1 cellular context compared by ENCODE assay signal in genomic region chr5:62403411-62404250, GRCh38.
A peak's percentile ranks its signal among the peaks of the same experiment; 100 is the strongest.
TF ChIP-seq lines count a peak whose summit lies in the region.

DIMT1 (minus strand) TSS chr5:62403905; CDS start chr5:62403772, 133 bp downstream.

TF ChIP-seq in HepG2, 621 proteins besides CTCF, POLR2A, EP300 and RAD21 (continued from another document and continues in another):
- TF ChIP-seq, protein P1, sequence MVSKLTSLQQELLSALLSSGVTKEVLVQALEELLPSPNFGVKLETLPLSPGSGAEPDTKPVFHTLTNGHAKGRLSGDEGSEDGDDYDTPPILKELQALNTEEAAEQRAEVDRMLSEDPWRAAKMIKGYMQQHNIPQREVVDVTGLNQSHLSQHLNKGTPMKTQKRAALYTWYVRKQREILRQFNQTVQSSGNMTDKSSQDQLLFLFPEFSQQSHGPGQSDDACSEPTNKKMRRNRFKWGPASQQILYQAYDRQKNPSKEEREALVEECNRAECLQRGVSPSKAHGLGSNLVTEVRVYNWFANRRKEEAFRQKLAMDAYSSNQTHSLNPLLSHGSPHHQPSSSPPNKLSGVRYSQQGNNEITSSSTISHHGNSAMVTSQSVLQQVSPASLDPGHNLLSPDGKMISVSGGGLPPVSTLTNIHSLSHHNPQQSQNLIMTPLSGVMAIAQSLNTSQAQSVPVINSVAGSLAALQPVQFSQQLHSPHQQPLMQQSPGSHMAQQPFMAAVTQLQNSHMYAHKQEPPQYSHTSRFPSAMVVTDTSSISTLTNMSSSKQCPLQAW (CRISPR knock-in tag; IDR thresholded peaks at IDR 0.05): peak; percentile 82; the same call in 1 of the 2 replicates
- TF ChIP-seq SALL2 (CRISPR knock-in tag; IDR thresholded peaks at IDR 0.05) (peak; percentile 87; the same call in 1 of the 2 replicates), MED13 (CRISPR knock-in tag; IDR thresholded peaks at IDR 0.05) (peak; percentile 52; the same call in 1 of the 2 replicates), YEATS2 (CRISPR knock-in tag; IDR thresholded peaks at IDR 0.05; ENCODE audit: borderline replicate concordance) (peak; percentile 72; the same call in 1 of the 2 replicates), TP53 (CRISPR knock-in tag; conservative IDR thresholded peaks at IDR 0.05) (no peak), EHMT2 (IDR thresholded peaks at IDR 0.05; ENCODE audit: borderline replicate concordance, low read depth, low read length) (no peak), ATF1 (CRISPR knock-in tag; IDR thresholded peaks at IDR 0.05) (peak; percentile 11; the same call in 1 of the 2 replicates), RFX3 (CRISPR knock-in tag; IDR thresholded peaks at IDR 0.05) (0 out of 2 replicates have a peak, but pooled peaks have one; percentile 9), MTA1 (CRISPR knock-in tag; IDR thresholded peaks at IDR 0.05; ENCODE audit: borderline replicate concordance) (peak; percentile 76; the same call in 1 of the 2 replicates), ZNF496 (CRISPR knock-in tag; IDR thresholded peaks at IDR 0.05; ENCODE audit: insufficient replicate concordance) (no peak), ZNF710 (CRISPR knock-in tag; IDR thresholded peaks at IDR 0.05; ENCODE audit: borderline replicate concordance) (peak; percentile 83; the same call in 1 of the 2 replicates), SP4 (CRISPR knock-in tag; IDR thresholded peaks at IDR 0.05) (peak; percentile 67; the same call in 1 of the 2 replicates), CENPX (CRISPR knock-in tag; IDR thresholded peaks at IDR 0.05) (no peak), ZFAT (CRISPR knock-in tag; conservative IDR thresholded peaks at IDR 0.05) (no peak), ZNF33A (CRISPR knock-in tag; IDR thresholded peaks at IDR 0.05; ENCODE audit: borderline replicate concordance) (peak; percentile 81; the same call in 1 of the 2 replicates), RNF2 (conservative IDR thresholded peaks at IDR 0.05; ENCODE audit: low read depth) (peak; percentile 83), AGO1 (IDR thresholded peaks at IDR 0.05; ENCODE audit: low read depth, low read length, poor library complexity, severe bottlenecking) (no peak), MBD4 (IDR thresholded peaks at IDR 0.05; ENCODE audit: borderline replicate concordance, low read length) (no peak), ZNF296 (CRISPR knock-in tag; conservative IDR thresholded peaks at IDR 0.05) (0 out of 2 replicates have a peak, but pooled peaks have one; percentile 73), ZNF589 (CRISPR knock-in tag; conservative IDR thresholded peaks at IDR 0.05) (0 out of 2 replicates have a peak, but pooled peaks have one; percentile 49), SKI (IDR thresholded peaks at IDR 0.05; ENCODE audit: partially characterized antibody) (no peak), NCOR1 (IDR thresholded peaks at IDR 0.05; ENCODE audit: borderline replicate concordance, low read length) (0 out of 2 replicates have a peak, but pooled peaks have one; percentile 17), IKZF4 (CRISPR knock-in tag; IDR thresholded peaks at IDR 0.05; ENCODE audit: borderline replicate concordance, low read depth, not compliant biosample characterization) (peak; percentile 26), ZNF644 (CRISPR knock-in tag; IDR thresholded peaks at IDR 0.05; ENCODE audit: low read depth) (no peak), RCOR2 (CRISPR knock-in tag; IDR thresholded peaks at IDR 0.05) (no peak), ZNF382 (CRISPR knock-in tag; IDR thresholded peaks at IDR 0.05; ENCODE audit: borderline replicate concordance) (no peak), HOXA7 (CRISPR knock-in tag; IDR thresholded peaks at IDR 0.05) (no peak), ZNF207 (IDR thresholded peaks at IDR 0.05; ENCODE audit: borderline replicate concordance) (no peak), ARID3A (IDR thresholded peaks at IDR 0.05; ENCODE audit: low read depth, low read length) (no peak), ZNF749 (CRISPR knock-in tag; IDR thresholded peaks at IDR 0.05; ENCODE audit: borderline replicate concordance) (peak; percentile 92; the same call in 1 of the 2 replicates), MAFG (CRISPR knock-in tag; IDR thresholded peaks at IDR 0.05) (no peak), ETV5 (CRISPR knock-in tag; IDR thresholded peaks at IDR 0.05; ENCODE audit: borderline replicate concordance) (peak; percentile 61; the same call in 1 of the 2 replicates), PAX8 (CRISPR knock-in tag; IDR thresholded peaks at IDR 0.05; ENCODE audit: borderline replicate concordance) (no peak), FLYWCH1 (CRISPR knock-in tag; IDR thresholded peaks at IDR 0.05) (no peak), GTF2F1 (IDR thresholded peaks at IDR 0.05; ENCODE audit: low read length) (no peak), KDM5A (IDR thresholded peaks at IDR 0.05; ENCODE audit: borderline replicate concordance, low read length) (peak; percentile 67; the same call in 1 of the 2 replicates), TAF15 (IDR thresholded peaks at IDR 0.05; ENCODE audit: low read depth, low read length, poor library complexity, severe bottlenecking) (peak; percentile 23), SSRP1 (CRISPR knock-in tag; IDR thresholded peaks at IDR 0.05) (no peak), CC2D1A (CRISPR knock-in tag; IDR thresholded peaks at IDR 0.05) (no peak), ZNF781 (CRISPR knock-in tag; IDR thresholded peaks at IDR 0.05; ENCODE audit: borderline replicate concordance, not compliant biosample characterization) (no peak), TIGD3 (CRISPR knock-in tag; IDR thresholded peaks at IDR 0.05; ENCODE audit: borderline replicate concordance) (no peak), ZFP41 (CRISPR knock-in tag; IDR thresholded peaks at IDR 0.05; ENCODE audit: borderline replicate concordance) (peak; percentile 64; the same call in 1 of the 2 replicates), CCDC6 (CRISPR knock-in tag; IDR thresholded peaks at IDR 0.05) (peak; percentile 46; the same call in 1 of the 2 replicates), MIXL1 (CRISPR knock-in tag; IDR thresholded peaks at IDR 0.05) (peak; percentile 72; the same call in 1 of the 2 replicates), ZNF326 (CRISPR knock-in tag; IDR thresholded peaks at IDR 0.05; ENCODE audit: borderline replicate concordance) (no peak), GPN1 (CRISPR knock-in tag; IDR thresholded peaks at IDR 0.05; ENCODE audit: borderline replicate concordance) (no peak; the same call in 1 of the 2 replicates), KMT2A (CRISPR knock-in tag; IDR thresholded peaks at IDR 0.05) (peak; percentile 95), ETS1 (CRISPR knock-in tag; IDR thresholded peaks at IDR 0.05) (0 out of 2 replicates have a peak, but pooled peaks have one; percentile 15), DMTF1 (CRISPR knock-in tag; IDR thresholded peaks at IDR 0.05) (no peak; the same call in 1 of the 2 replicates), AKAP8 (CRISPR knock-in tag; IDR thresholded peaks at IDR 0.05) (peak; percentile 71; the same call in 1 of the 2 replicates), KLF15 (CRISPR knock-in tag; IDR thresholded peaks at IDR 0.05; ENCODE audit: borderline replicate concordance) (no peak), NFIB (CRISPR knock-in tag; IDR thresholded peaks at IDR 0.05; ENCODE audit: borderline replicate concordance) (no peak), ZNF605 (CRISPR knock-in tag; IDR thresholded peaks at IDR 0.05) (peak; percentile 94)
- TF ChIP-seq, protein P2, sequence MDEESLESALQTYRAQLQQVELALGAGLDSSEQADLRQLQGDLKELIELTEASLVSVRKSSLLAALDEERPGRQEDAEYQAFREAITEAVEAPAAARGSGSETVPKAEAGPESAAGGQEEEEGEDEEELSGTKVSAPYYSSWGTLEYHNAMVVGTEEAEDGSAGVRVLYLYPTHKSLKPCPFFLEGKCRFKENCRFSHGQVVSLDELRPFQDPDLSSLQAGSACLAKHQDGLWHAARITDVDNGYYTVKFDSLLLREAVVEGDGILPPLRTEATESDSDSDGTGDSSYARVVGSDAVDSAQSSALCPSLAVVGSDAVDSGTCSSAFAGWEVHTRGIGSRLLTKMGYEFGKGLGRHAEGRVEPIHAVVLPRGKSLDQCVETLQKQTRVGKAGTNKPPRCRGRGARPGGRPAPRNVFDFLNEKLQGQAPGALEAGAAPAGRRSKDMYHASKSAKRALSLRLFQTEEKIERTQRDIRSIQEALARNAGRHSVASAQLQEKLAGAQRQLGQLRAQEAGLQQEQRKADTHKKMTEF (CRISPR knock-in tag; IDR thresholded peaks at IDR 0.05): peak; percentile 93
- TF ChIP-seq, protein P3, sequence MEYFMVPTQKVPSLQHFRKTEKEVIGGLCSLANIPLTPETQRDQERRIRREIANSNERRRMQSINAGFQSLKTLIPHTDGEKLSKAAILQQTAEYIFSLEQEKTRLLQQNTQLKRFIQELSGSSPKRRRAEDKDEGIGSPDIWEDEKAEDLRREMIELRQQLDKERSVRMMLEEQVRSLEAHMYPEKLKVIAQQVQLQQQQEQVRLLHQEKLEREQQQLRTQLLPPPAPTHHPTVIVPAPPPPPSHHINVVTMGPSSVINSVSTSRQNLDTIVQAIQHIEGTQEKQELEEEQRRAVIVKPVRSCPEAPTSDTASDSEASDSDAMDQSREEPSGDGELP (IDR thresholded peaks at IDR 0.05; ENCODE audit: borderline replicate concordance, low read depth): peak; percentile 69; the same call in 1 of the 2 replicates
- TF ChIP-seq, protein P4, sequence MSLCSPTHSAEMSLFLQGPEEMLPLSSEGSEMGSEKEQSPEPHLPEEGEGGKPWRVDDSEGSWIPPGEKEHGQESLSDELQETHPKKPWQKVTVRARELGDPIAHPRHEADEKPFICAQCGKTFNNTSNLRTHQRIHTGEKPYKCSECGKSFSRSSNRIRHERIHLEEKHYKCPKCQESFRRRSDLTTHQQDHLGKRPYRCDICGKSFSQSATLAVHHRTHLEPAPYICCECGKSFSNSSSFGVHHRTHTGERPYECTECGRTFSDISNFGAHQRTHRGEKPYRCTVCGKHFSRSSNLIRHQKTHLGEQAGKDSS (CRISPR knock-in tag; IDR thresholded peaks at IDR 0.05; ENCODE audit: borderline replicate concordance, low read depth): peak; percentile 21; the same call in 1 of the 2 replicates
